Comparison of ENCODE assay signal across 1 cellular context in the genomic region with DNA sequence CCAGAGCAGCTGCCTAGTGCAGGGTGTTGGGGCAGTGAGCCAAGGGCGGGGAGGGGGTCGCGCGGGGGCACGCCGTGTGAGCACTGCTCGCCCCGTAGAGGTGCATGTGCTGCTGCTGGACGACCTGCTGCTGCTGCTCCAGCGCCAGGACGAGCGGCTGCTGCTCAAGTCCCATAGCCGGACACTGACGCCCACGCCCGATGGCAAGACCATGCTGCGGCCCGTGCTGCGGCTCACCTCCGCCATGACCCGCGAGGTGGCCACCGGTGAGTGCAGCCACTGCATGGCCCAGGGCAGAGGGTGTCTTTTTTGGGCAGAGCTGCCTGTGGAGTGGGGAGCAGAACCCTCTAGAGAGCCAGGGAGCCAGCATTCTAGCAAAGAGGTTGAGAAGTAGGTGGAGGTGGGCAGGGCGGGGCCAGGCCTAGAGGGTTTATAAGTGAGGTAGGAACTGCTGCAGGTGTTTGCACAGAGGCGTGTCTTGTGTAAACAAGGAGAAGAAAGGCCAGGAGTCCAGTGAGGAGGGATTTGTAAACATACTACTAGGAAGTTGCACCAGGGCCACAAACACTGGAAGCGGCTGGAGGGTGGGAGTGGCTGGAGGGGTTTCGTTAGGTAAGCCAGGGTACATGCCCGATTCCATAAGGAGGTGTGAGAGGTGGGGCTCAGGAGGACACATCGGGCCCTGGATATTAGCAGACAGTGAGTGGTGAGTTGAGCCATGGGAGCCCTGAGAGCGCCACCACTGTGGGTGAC.
A peak's percentile ranks its signal among the peaks of the same experiment; 100 is the strongest.
TF ChIP-seq lines count a peak whose summit lies in the region.

No MANE protein-coding gene starts in this region.

TF ChIP-seq in K562, 482 proteins besides CTCF, POLR2A, EP300 and RAD21:
- TF ChIP-seq TGIF2 (CRISPR knock-in tag; IDR thresholded peaks at IDR 0.05) (no peak), RBFOX2 (IDR thresholded peaks at IDR 0.05; ENCODE audit: low read depth, low read length) (0 out of 2 replicates have a peak, but pooled peaks have one; percentile 11), POLR2G (IDR thresholded peaks at IDR 0.05; ENCODE audit: low read depth, low read length) (peak; percentile 38; the same call in 1 of the 2 replicates)
